In the genomic region with DNA sequence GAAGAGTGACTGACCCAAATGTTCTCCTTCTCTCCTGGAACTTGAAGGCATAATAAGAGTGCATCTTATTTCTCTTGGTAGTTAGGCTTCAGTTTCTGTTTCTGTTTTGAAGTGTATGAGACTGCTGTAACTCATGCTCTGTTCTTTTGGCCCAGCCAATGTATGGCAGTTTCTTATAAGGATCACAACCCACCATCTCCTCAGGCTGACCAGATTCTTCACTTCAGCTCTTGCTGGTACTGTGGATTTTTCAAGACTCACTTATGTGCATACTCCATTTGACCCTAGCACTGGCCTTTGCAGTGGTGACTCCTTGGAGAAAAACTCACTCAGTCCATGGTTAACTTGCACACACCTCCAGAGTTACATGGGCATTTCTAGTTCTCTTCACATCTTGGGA, we compare ENCODE assay signal across 10 cellular contexts. TPM values are rescaled to one million over a fixed set of nuclear protein-coding genes. Genes with fewer than 3 reads are reported as not detected.
DNase-seq lines count a peak whose midpoint lies in the region; ATAC-seq lines count a peak whose summit lies in the region.
"Had no signal": no experiment of that assay in that cellular context is flagged by ENCODE, and none has a peak within 500 bp of the region (broad histone marks: within the 10 kb centered on the region; RNA-seq: fewer than 3 reads in every experiment).

No MANE protein-coding gene starts in this region.

- intact Hi-C loops in left ventricle myocardium superior (cut with micrococcal nuclease) = no loop called here

- no peak for DNase-seq in activated naive CD8-positive, alpha-beta T cell treated with anti-CD3 and anti-CD28 coated beads, Interleukin-2, amount 10 ng/mL, durations not matched to agents 7 days and 5 days
- no peak for DNase-seq in midbrain (lab: John Stamatoyannopoulos, UW)
- DNase-seq in NCI-H1417 treated with DMSO at 0.1 percent for 48 hours (lab: John Stamatoyannopoulos, UW) = no peak
- DNase-seq in left ventricle myocardium superior = no peak
- DNase-seq in NCI-H2196 treated with DMSO at 0.1 percent for 48 hours (lab: John Stamatoyannopoulos, UW; ENCODE audit: unreplicated experiment) = no peak

- H3K4me1 Mint-ChIP-seq in activated naive CD8-positive, alpha-beta T cell treated with anti-CD3 and anti-CD28 coated beads, Interleukin-2, amount 10 ng/mL, durations not matched to agents 7 days and 5 days = peaks cover 11% of the 10 kb centered on the region

- H3K9me3 Mint-ChIP-seq in activated naive CD8-positive, alpha-beta T cell treated with anti-CD3 and anti-CD28 coated beads, Interleukin-2, amount 10 ng/mL, durations not matched to agents 7 days and 5 days = peaks cover 3% of the 10 kb centered on the region
- H3K9me3 Mint-ChIP-seq: IgD-negative memory B cell had no signal

- ATAC-seq in GM18502 (IDR thresholded peaks at IDR 0.05; ENCODE audit: poor library complexity, unreplicated experiment) = peak; percentile 88
- ATAC-seq in GM21367 (IDR thresholded peaks at IDR 0.05; ENCODE audit: unreplicated experiment) = peak; percentile 83
- ATAC-seq in HG03108 (IDR thresholded peaks at IDR 0.05; ENCODE audit: unreplicated experiment) = peak; percentile 73
- ATAC-seq in activated naive CD8-positive, alpha-beta T cell treated with anti-CD3 and anti-CD28 coated beads, Interleukin-2, amount 10 ng/mL, durations not matched to agents 7 days and 5 days (ENCODE audit: low read depth) = peak; percentile 90
- no peak for ATAC-seq in left ventricle myocardium superior
- ATAC-seq: Right ventricle myocardium inferior had no signal

- peak overlapping the region; percentile 40 for H3K4me3 Mint-ChIP-seq in activated naive CD8-positive, alpha-beta T cell treated with anti-CD3 and anti-CD28 coated beads, Interleukin-2, amount 10 ng/mL, durations not matched to agents 7 days and 5 days

- POLR2A ChIA-PET in activated naive CD8-positive, alpha-beta T cell treated with anti-CD3 and anti-CD28 coated beads, Interleukin-2, amount 10 ng/mL, durations not matched to agents 7 days and 5 days (lab: Charles Lee) = interaction anchor here (0.7 kb wide), 1 partner anchor 9 kb away, joined by 3 read pairs; no protein-coding TSS in a partner anchor

- H3K27ac Mint-ChIP-seq in activated naive CD8-positive, alpha-beta T cell treated with anti-CD3 and anti-CD28 coated beads, Interleukin-2, amount 10 ng/mL, durations not matched to agents 7 days and 5 days = peak overlapping the region; percentile 46

- H3K36me3 Mint-ChIP-seq in activated naive CD8-positive, alpha-beta T cell treated with anti-CD3 and anti-CD28 coated beads, Interleukin-2, amount 10 ng/mL, durations not matched to agents 7 days and 5 days = peaks cover 1% of the 10 kb centered on the region
- H3K36me3 Mint-ChIP-seq: IgD-negative memory B cell had no signal

- no peaks in the 10 kb centered on the region for H3K27me3 Mint-ChIP-seq in activated naive CD8-positive, alpha-beta T cell treated with anti-CD3 and anti-CD28 coated beads, Interleukin-2, amount 10 ng/mL, durations not matched to agents 7 days and 5 days
- H3K27me3 Mint-ChIP-seq: IgD-negative memory B cell had no signal

RNA-seq across cellular contexts. Expression of a gene that starts 9.6 kb away (rescaled TPM):
- 100 to 1,000 TPM; 120 to 122 TPM for total RNA-seq in activated naive CD8-positive, alpha-beta T cell treated with anti-CD3 and anti-CD28 coated beads, Interleukin-2, amount 10 ng/mL, durations not matched to agents 7 days and 5 days
- total RNA-seq in left ventricle myocardium superior = 57.1 TPM
